In the genomic region with DNA sequence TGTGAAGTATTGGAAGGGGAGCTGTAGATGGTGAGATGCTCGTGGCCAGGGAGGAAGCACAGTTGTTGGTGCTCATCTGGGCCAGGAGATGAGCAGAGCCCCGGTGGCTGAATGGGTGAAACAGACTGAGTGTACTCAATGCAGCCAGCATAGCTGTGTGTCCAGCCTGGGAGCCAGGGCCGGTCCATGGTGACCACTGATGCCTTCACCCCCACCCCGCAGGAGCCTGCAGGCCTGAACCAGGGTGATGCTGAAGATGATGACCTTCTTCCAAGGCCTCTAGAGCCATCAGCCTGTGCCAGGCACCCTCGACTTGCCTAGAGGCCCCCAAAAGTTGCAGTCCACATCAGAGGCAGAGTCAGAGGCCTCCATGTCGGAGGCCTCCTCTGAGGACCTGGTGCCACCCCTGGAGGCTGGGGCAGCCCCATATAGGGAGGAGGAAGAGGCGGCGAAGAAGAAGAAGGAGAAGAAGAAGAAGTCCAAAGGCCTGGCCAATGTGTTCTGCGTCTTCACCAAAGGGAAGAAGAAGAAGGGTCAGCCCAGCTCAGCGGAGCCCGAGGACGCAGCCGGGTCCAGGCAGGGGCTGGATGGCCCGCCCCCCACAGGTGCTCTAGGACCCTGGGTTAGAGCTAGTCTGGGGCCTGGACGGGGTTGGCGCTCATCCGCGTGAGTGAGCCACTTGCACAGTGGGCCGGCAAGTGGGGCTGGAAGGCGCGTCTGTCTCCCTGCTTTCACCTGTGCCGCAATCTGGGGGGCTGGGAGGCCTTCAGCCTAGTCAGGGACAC, we compare ENCODE assay signal across 1 cellular context.
TF ChIP-seq lines count a peak whose summit lies in the region.

No MANE protein-coding gene starts in this region.

TF ChIP-seq in WTC11, 78 proteins besides CTCF, POLR2A, EP300 and RAD21:
- TF ChIP-seq, protein P1, sequence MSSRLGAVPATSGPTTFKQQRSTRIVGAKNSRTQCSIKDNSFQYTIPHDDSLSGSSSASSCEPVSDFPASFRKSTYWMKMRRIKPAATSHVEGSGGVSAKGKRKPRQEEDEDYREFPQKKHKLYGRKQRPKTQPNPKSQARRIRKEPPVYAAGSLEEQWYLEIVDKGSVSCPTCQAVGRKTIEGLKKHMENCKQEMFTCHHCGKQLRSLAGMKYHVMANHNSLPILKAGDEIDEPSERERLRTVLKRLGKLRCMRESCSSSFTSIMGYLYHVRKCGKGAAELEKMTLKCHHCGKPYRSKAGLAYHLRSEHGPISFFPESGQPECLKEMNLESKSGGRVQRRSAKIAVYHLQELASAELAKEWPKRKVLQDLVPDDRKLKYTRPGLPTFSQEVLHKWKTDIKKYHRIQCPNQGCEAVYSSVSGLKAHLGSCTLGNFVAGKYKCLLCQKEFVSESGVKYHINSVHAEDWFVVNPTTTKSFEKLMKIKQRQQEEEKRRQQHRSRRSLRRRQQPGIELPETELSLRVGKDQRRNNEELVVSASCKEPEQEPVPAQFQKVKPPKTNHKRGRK (CRISPR knock-in tag; IDR thresholded peaks at IDR 0.05; ENCODE audit: borderline replicate concordance): no peak
- TF ChIP-seq FOXP4 (CRISPR knock-in tag; IDR thresholded peaks at IDR 0.05) (no peak), ZNF219 (CRISPR knock-in tag; IDR thresholded peaks at IDR 0.05; ENCODE audit: borderline replicate concordance) (no peak), GABPB1 (CRISPR knock-in tag; IDR thresholded peaks at IDR 0.05) (no peak), TP53 (CRISPR knock-in tag; IDR thresholded peaks at IDR 0.05) (no peak)
TF ChIP-seq in WTC11: peak in this region for 0.
